In the genomic region with DNA sequence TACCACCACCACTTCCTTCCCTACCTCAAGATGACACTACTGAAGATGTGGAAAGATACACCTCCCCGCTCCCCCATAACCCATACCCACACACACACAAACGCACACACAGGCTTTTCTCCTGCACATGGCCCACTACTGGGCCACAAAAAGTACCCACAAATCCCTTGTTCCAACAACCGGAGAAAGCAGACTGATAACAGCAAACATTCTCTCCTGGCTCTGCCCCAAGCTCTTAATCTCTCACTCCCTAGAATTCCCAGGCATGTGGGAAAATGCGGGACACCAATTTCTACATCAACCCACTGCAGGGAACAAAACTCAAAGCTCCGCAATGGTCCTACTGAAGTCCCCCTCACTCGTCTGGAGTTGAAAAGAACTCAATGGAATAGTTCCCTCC, we compare ENCODE assay signal across 1 cellular context.
TF ChIP-seq lines count a peak whose summit lies in the region.

No MANE protein-coding gene starts in this region.

TF ChIP-seq in HCT116, 20 proteins besides CTCF, POLR2A, EP300 and RAD21:
- no peak for TF ChIP-seq YY1 (IDR thresholded peaks at IDR 0.05; ENCODE audit: extremely low read depth, insufficient replicate concordance, low read depth, low read length)
- no peak for TF ChIP-seq SRF (IDR thresholded peaks at IDR 0.05; ENCODE audit: low read depth)
- no peak for TF ChIP-seq ZFX (IDR thresholded peaks at IDR 0.05)
- TF ChIP-seq EZH2phosphoT487 (IDR thresholded peaks at IDR 0.05; ENCODE audit: borderline replicate concordance): no peak
- no peak for TF ChIP-seq SIN3A (IDR thresholded peaks at IDR 0.05; ENCODE audit: low read depth)
- no peak for TF ChIP-seq JUND (IDR thresholded peaks at IDR 0.05)
- TF ChIP-seq EZH2 (IDR thresholded peaks at IDR 0.05): no peak
- TF ChIP-seq FOSL1 (IDR thresholded peaks at IDR 0.05; ENCODE audit: low read depth): no peak
- TF ChIP-seq ELF1 (IDR thresholded peaks at IDR 0.05; ENCODE audit: borderline replicate concordance, low read depth): no peak
- no peak for TF ChIP-seq CEBPB (IDR thresholded peaks at IDR 0.05; ENCODE audit: low read depth)
- TF ChIP-seq, protein P1, sequence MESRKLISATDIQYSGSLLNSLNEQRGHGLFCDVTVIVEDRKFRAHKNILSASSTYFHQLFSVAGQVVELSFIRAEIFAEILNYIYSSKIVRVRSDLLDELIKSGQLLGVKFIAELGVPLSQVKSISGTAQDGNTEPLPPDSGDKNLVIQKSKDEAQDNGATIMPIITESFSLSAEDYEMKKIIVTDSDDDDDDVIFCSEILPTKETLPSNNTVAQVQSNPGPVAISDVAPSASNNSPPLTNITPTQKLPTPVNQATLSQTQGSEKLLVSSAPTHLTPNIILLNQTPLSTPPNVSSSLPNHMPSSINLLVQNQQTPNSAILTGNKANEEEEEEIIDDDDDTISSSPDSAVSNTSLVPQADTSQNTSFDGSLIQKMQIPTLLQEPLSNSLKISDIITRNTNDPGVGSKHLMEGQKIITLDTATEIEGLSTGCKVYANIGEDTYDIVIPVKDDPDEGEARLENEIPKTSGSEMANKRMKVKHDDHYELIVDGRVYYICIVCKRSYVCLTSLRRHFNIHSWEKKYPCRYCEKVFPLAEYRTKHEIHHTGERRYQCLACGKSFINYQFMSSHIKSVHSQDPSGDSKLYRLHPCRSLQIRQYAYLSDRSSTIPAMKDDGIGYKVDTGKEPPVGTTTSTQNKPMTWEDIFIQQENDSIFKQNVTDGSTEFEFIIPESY (IDR thresholded peaks at IDR 0.05; ENCODE audit: extremely low read depth, insufficient replicate concordance, low read length): no peak
- TF ChIP-seq, protein P2, sequence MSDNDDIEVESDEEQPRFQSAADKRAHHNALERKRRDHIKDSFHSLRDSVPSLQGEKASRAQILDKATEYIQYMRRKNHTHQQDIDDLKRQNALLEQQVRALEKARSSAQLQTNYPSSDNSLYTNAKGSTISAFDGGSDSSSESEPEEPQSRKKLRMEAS (IDR thresholded peaks at IDR 0.05): no peak
- no peak for TF ChIP-seq CBX3 (IDR thresholded peaks at IDR 0.05; ENCODE audit: low read depth)
- no peak for TF ChIP-seq TCF7L2 (IDR thresholded peaks at IDR 0.05; ENCODE audit: borderline replicate concordance, extremely low read depth, insufficient read depth, insufficient read length)
TF ChIP-seq in HCT116: peak in this region for 0.
